ENCODE assay signal across 8 cellular contexts in the genomic region with DNA sequence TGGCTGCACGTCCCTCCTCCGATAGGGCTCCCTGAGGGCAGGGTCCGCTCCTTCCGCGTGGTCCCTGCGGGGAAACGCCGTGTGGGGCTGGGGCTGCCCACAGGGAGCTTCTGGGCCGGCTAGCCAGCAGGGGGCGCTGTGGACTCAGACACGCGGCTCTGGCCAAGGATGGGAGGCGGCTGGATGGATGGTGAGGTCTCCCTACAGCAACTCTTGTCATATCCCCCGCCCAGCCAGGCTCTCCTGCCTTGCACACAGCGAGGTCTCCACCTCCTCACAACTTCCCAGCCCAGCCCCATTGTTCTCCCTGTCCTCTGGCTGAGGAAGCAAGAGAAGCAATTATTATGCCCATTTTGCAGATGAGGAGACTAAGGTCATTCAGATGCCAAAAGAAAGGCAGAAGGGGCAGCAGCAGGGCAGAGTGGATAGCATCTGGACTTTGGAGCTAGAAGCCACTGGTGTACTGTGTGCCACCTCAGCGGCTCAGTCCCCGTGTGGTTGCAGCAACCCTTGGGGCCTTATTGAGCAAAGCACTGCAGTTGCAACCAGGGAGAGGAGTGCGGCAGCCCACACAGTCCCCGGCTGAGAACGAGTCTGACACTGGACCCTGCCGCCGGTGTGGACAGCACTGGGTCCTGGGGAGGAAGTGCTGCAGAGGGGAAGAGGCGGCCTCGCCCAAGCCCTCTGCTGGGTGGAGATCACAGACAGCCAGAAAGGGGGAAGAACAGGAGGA.
A peak's percentile ranks its signal among the peaks of the same experiment; 100 is the strongest.
DNase-seq lines count a peak whose midpoint lies in the region; ATAC-seq and TF ChIP-seq lines count a peak whose summit lies in the region.

No MANE protein-coding gene starts in this region.

- CTCF ChIA-PET in HEK293 (lab: Yijun Ruan, JAX), result interaction anchor here (0.6 to 3.9 kb wide), 14 partner anchors 11 to 450 kb away, joined by 3 to 39 read pairs (median 4); no protein-coding TSS in a partner anchor

- H3K27ac Mint-ChIP-seq in T-helper 17 cell (peak overlapping the region; percentile 99), immature natural killer cell (peak overlapping the region; percentile 98 to 100 (median 100))

- peak; percentile 49 for TF ChIP-seq CTCF in AG10803 (conservative IDR thresholded peaks at IDR 0.05; ENCODE audit: low read length)
- TF ChIP-seq CTCF in HEK293 (tag by site-specific recombination; IDR thresholded peaks at IDR 0.05), result 0 out of 2 replicates have a peak, but pooled peaks have one; percentile 55

- no peak overlapping the region for H3K4me3 ChIP-seq in AG10803 (ENCODE audit: low read length)
- H3K4me3 ChIP-seq in HEK293 (ENCODE audit: low read depth, low read length), result no peak overlapping the region

- H3K4me3 Mint-ChIP-seq in T-helper 17 cell, result peak overlapping the region; percentile 22
- peak overlapping the region; percentile 40 to 77 (median 59) for H3K4me3 Mint-ChIP-seq in immature natural killer cell

- no peaks in the 10 kb centered on the region for H3K9me3 ChIP-seq in HEK293 (ENCODE audit: control insufficient read depth, insufficient read depth, low read depth, low read length)
- H3K9me3 ChIP-seq in T-helper 17 cell (ENCODE audit: control insufficient read depth, low read length, poor library complexity, severe bottlenecking), result no peaks in the 10 kb centered on the region

- no peaks in the 10 kb centered on the region for H3K4me1 ChIP-seq in HEK293 (ENCODE audit: control insufficient read depth, insufficient read depth, low read length)

- H3K27me3 Mint-ChIP-seq in T-helper 17 cell (no peaks in the 10 kb centered on the region), immature natural killer cell (ENCODE audit: low read depth in 3 of 3) (peaks cover 14 to 24% (median 21%) of the 10 kb centered on the region in 3 donors)

- H3K9me3 Mint-ChIP-seq in immature natural killer cell, result no peaks in the 10 kb centered on the region

- no peak overlapping the region for H3K27ac ChIP-seq in HEK293 (ENCODE audit: extremely low read depth, low read depth, low read length)

- H3K36me3 Mint-ChIP-seq in T-helper 17 cell (ENCODE audit: low read depth), result no peaks in the 10 kb centered on the region
- peaks cover 0 to 2% (median 0%) of the 10 kb centered on the region in 3 donors for H3K36me3 Mint-ChIP-seq in immature natural killer cell

- POLR2A ChIA-PET in HEK293 (lab: Yijun Ruan, JAX), result interaction anchor here (0.7 kb wide), 1 partner anchor 99 kb away, joined by 6 read pairs; the partner anchor contains the start of gene ZFP36L2

- peaks cover 46% of the 10 kb centered on the region for H3K4me1 Mint-ChIP-seq in T-helper 17 cell
- H3K4me1 Mint-ChIP-seq in immature natural killer cell, result peaks cover 53 to 65% of the 10 kb centered on the region in 2 donors

- ATAC-seq in T-helper 17 cell (peak; percentile 43), HG03108 (IDR thresholded peaks at IDR 0.05; ENCODE audit: unreplicated experiment) (no peak)

- no peaks in the 10 kb centered on the region for H3K36me3 ChIP-seq in HEK293 (ENCODE audit: control insufficient read depth in 2 of 2, insufficient read depth in 1 of 2, low read length in 2 of 2)

- DNase-seq in AG10803 (ENCODE audit: low read depth), result peak; percentile 22
- peak; percentile 76 to 93 (median 89) for DNase-seq in T-helper 17 cell
- DNase-seq in activated naive CD8-positive, alpha-beta T cell treated with anti-CD3 and anti-CD28 coated beads, Interleukin-2, amount 50 U/mL, for 16 hours (ENCODE audit: low read depth, low spot score), result peak; percentile 78
- DNase-seq in immature natural killer cell, result peak; percentile 84 to 88 (median 85)
- DNase-seq in stimulated activated CD4-positive, alpha-beta T cell treated with anti-CD3 and anti-CD28 coated beads, Interleukin-4, amount 100 ng/mL, for 1 hour, result peak; percentile 93
- no peak for DNase-seq in HT-29 (ENCODE audit: low spot score)

TF ChIP-seq in HEK293, 187 proteins besides CTCF, POLR2A, EP300 and RAD21:
- peak; percentile 35 for TF ChIP-seq ZNF654 (tag by site-specific recombination; IDR thresholded peaks at IDR 0.05; ENCODE audit: low read depth)
- no peak for TF ChIP-seq BCL11B (tag by site-specific recombination; IDR thresholded peaks at IDR 0.05; ENCODE audit: low read depth)
TF ChIP-seq in HEK293: peak in this region for 1.
